ENCODE assay signal across 18 cellular contexts in the genomic region with DNA sequence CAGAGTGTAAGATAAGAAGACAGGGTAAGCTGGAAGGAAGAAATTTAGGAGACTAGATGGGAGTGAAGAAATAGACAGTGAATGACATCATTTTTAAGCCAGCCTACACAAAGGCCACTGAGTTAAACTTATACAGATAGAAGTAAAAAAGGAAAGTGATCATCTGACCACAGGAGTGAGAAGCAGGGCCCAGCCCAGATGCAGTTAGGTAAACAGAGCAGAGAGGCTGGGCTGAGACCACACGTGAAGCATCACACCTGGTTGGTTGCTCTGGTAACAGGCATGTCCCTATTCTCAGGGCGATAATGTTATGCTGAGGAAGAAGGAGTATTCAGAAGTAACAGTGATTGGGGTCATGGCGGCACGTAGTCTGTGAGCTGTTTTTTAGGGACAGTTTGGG.
"Had no signal": no experiment of that assay in that cellular context is flagged by ENCODE, and none has a peak within 500 bp of the region (broad histone marks: within the 10 kb centered on the region; RNA-seq: fewer than 3 reads in every experiment).

No MANE protein-coding gene starts in this region.

- DNase-seq: Kasumi-1; MM.1S; NCI-H1092 treated with DMSO at 0.1 percent for 48 hours; NCI-H1417 treated with DMSO at 0.1 percent for 48 hours; NCI-H146; NCI-H1694 treated with DMSO at 0.1 percent for 48 hours; NCI-H1930; NCI-H2081; NCI-H2227 treated with DMSO at 0.1 percent for 48 hours; NCI-H526; NCI-H774; NK-92 treated with Interleukin-12 subunit alpha and Interleukin-12 subunit beta, amount 100 ng/mL, for 24 hours; PC-3; SK-N-SH; T-helper 1 cell; T-helper 17 cell had no signal

- ATAC-seq: K562, Panc1, PC-3, T-helper 17 cell had no signal
